Comparison of ENCODE assay signal across 8 cellular contexts in genomic region chr18:2655153-2655953, GRCh38. TPM values are rescaled to one million over a fixed set of nuclear protein-coding genes. Genes with fewer than 3 reads are reported as not detected.
DNase-seq lines count a peak whose midpoint lies in the region; ATAC-seq and TF ChIP-seq lines count a peak whose summit lies in the region.

TSS of gene SMCHD1 (plus strand) at chr18:2655726. CDS start at chr18:2656076, 350 bp downstream.

- CTCF ChIA-PET in RWPE1 (lab: Yijun Ruan, JAX) = interaction anchor here (0.7 to 1.8 kb wide), 5 partner anchors 62 to 1967 kb away, joined by 3 to 5 read pairs (median 4); no protein-coding TSS in a partner anchor

- peak within 1 kb of the TSS; percentile 93 for H3K4me3 Mint-ChIP-seq in activated T-helper 17 cell treated with anti-CD3 and anti-CD28 coated beads, Interleukin-2, amount 50 U/mL, for 72 hours
- H3K4me3 Mint-ChIP-seq in naive thymus-derived CD8-positive, alpha-beta T cell = peak within 1 kb of the TSS; percentile 92 to 99 (median 96)

- H3K27me3 Mint-ChIP-seq in activated T-helper 17 cell treated with anti-CD3 and anti-CD28 coated beads, Interleukin-2, amount 50 U/mL, for 72 hours = no peaks in the 10 kb centered on the region
- no peaks in the 10 kb centered on the region for H3K27me3 Mint-ChIP-seq in naive thymus-derived CD8-positive, alpha-beta T cell

- H3K79me2 ChIP-seq in Karpas-422 (ENCODE audit: low read length) (peaks cover 47% of the 10 kb centered on the region), fibroblast of lung (ENCODE audit: control insufficient read depth, insufficient read depth, low read length) (peaks cover 43% of the 10 kb centered on the region)

- peaks cover 41% of the 10 kb centered on the region for H3K36me3 Mint-ChIP-seq in activated T-helper 17 cell treated with anti-CD3 and anti-CD28 coated beads, Interleukin-2, amount 50 U/mL, for 72 hours (ENCODE audit: low read depth)
- H3K36me3 Mint-ChIP-seq in naive thymus-derived CD8-positive, alpha-beta T cell = peaks cover 3 to 9% (median 6%) of the 10 kb centered on the region in 3 donors

- peaks cover 28% of the 10 kb centered on the region for H4K20me1 ChIP-seq in Karpas-422 (ENCODE audit: insufficient read depth, low read depth, low read length)
- no peaks in the 10 kb centered on the region for H4K20me1 ChIP-seq in fibroblast of lung (ENCODE audit: control insufficient read depth, extremely low read depth, insufficient read depth, low read length)

- H3K9me2 ChIP-seq in Karpas-422 (replicated peaks; ENCODE audit: insufficient read depth, low read length) = no peaks in the 10 kb centered on the region

- no peak for TF ChIP-seq CTCF in RWPE1 (conservative IDR thresholded peaks at IDR 0.05; ENCODE audit: low read depth)
- TF ChIP-seq CTCF in fibroblast of lung (conservative IDR thresholded peaks at IDR 0.05 in 1 of 2, IDR thresholded peaks at IDR 0.05 in 1 of 2; ENCODE audit: low read depth in 1 of 2, low read length in 2 of 2) = no peak

- POLR2A ChIA-PET in RWPE1 (lab: Yijun Ruan, JAX; ENCODE audit: low non-redundant PET) = interaction anchor here (0.6 to 1.4 kb wide), 4 partner anchors 18 to 89 kb away, joined by 3 to 4 read pairs (median 4); partner anchors contain the start of genes METTL4 and NDC80
- POLR2A ChIA-PET in naive thymus-derived CD8-positive, alpha-beta T cell (lab: Charles Lee) = interaction anchor here (0.6 to 12.0 kb wide), 40 partner anchors 11 to 1825 kb away, joined by 3 to 511 read pairs (median 6); partner anchors contain the start of genes METTL4, MYL12A and NDC80

- peaks cover 31% of the 10 kb centered on the region for H3K4me1 ChIP-seq in Karpas-422 (ENCODE audit: low read length)
- H3K4me1 ChIP-seq in fibroblast of lung (ENCODE audit: control insufficient read depth, extremely low read depth, insufficient read depth, low read length) = peaks cover 4% of the 10 kb centered on the region

- H2AFZ ChIP-seq in Karpas-422 (ENCODE audit: low read length) = peak within 1 kb of the TSS; percentile 77
- H2AFZ ChIP-seq in fibroblast of lung (ENCODE audit: low read length) = peak within 1 kb of the TSS; percentile 84

- H3K27me3 ChIP-seq in Karpas-422 (ENCODE audit: low read length) = no peaks in the 10 kb centered on the region
- H3K27me3 ChIP-seq in fibroblast of lung (ENCODE audit: control insufficient read depth, insufficient read depth, low read length) = no peaks in the 10 kb centered on the region

- H3K27ac ChIP-seq in Karpas-422 (ENCODE audit: low read length) (peak within 1 kb of the TSS; percentile 80), RWPE1 (peak within 1 kb of the TSS; percentile 97), fibroblast of lung (ENCODE audit: insufficient read depth, low read length) (peak within 1 kb of the TSS; percentile 93)

- H3K4me3 ChIP-seq in Karpas-422 (ENCODE audit: low read length) (peak within 1 kb of the TSS; percentile 92), fibroblast of lung (replicated peaks in 1 of 4; ENCODE audit: control extremely low read depth in 1 of 4, insufficient read depth in 1 of 4, low read depth in 3 of 4, low read length in 4 of 4) (peak within 1 kb of the TSS; percentile 80 to 86 (median 84))

- H3K4me1 Mint-ChIP-seq in activated T-helper 17 cell treated with anti-CD3 and anti-CD28 coated beads, Interleukin-2, amount 50 U/mL, for 72 hours = peaks cover 17% of the 10 kb centered on the region
- H3K4me1 Mint-ChIP-seq in naive thymus-derived CD8-positive, alpha-beta T cell = peaks cover 8 to 62% (median 42%) of the 10 kb centered on the region in 4 donors

- peak within 1 kb of the TSS; percentile 98 for H3K27ac Mint-ChIP-seq in activated T-helper 17 cell treated with anti-CD3 and anti-CD28 coated beads, Interleukin-2, amount 50 U/mL, for 72 hours
- H3K27ac Mint-ChIP-seq in naive thymus-derived CD8-positive, alpha-beta T cell = peak within 1 kb of the TSS; percentile 90 to 99 (median 98)

- peak; percentile 76 for ATAC-seq in GM21825 (IDR thresholded peaks at IDR 0.05; ENCODE audit: unreplicated experiment)
- ATAC-seq in activated T-helper 17 cell treated with anti-CD3 and anti-CD28 coated beads, Interleukin-2, amount 50 U/mL, for 72 hours (replicated peaks) = peak; percentile 81
- ATAC-seq in naive thymus-derived CD8-positive, alpha-beta T cell = peak; percentile 69 to 71

- H3K9me3 ChIP-seq in Karpas-422 (ENCODE audit: low read length) = no peaks in the 10 kb centered on the region
- no peaks in the 10 kb centered on the region for H3K9me3 ChIP-seq in fibroblast of lung (ENCODE audit: control insufficient read depth, insufficient read depth, low read depth, low read length)

- DNase-seq in Daoy (ENCODE audit: low read depth) = peak; percentile 79
- peak; percentile 92 for DNase-seq in Karpas-422
- peak; percentile 81 for DNase-seq in RWPE1 (ENCODE audit: low spot score)
- peak; percentile 76 to 78 for DNase-seq in fibroblast of lung (ENCODE audit: low read depth in 2 of 2)
- DNase-seq in naive thymus-derived CD8-positive, alpha-beta T cell = peak; percentile 83 to 95 (median 89)
- peak; percentile 80 to 95 (median 88) for DNase-seq in stimulated activated naive CD4-positive, alpha-beta T cell (lab: John Stamatoyannopoulos, UW)

- peak within 1 kb of the TSS; percentile 67 for H3K4me2 ChIP-seq in Karpas-422 (ENCODE audit: low read depth, low read length, poor library complexity, severe bottlenecking)
- H3K4me2 ChIP-seq in fibroblast of lung (ENCODE audit: extremely low read depth, insufficient read depth, low read length) = peak within 1 kb of the TSS; percentile 54

- no peaks in the 10 kb centered on the region for H3K9me3 Mint-ChIP-seq in activated T-helper 17 cell treated with anti-CD3 and anti-CD28 coated beads, Interleukin-2, amount 50 U/mL, for 72 hours
- H3K9me3 Mint-ChIP-seq in naive thymus-derived CD8-positive, alpha-beta T cell = no peaks in the 10 kb centered on the region

- H3K36me3 ChIP-seq in Karpas-422 (ENCODE audit: insufficient read depth, low read length) = peaks cover 13% of the 10 kb centered on the region
- H3K36me3 ChIP-seq in fibroblast of lung (ENCODE audit: control insufficient read depth, insufficient read depth, low read length) = no peaks in the 10 kb centered on the region

- H3K9ac ChIP-seq in Karpas-422 (ENCODE audit: low read length) = peak within 1 kb of the TSS; percentile 95
- H3K9ac ChIP-seq in fibroblast of lung (ENCODE audit: insufficient read depth, low read length) = peak within 1 kb of the TSS; percentile 94

RNA-seq across cellular contexts. Expression of gene SMCHD1, which starts in this region (rescaled TPM):
- total RNA-seq in Daoy (2014; rRNA removed; shearing (Covaris generic)) = 27.4 and 37.8 TPM in 2 replicates
- 102 and 180 TPM in 2 replicates for total RNA-seq in Karpas-422 (2014; rRNA removed; shearing (Covaris generic); ENCODE audit: low replicate concordance)
- 100 to 1,000 TPM in 1 of 2 donors, 10 to 100 TPM in 1; 99.5 to 106 TPM for total RNA-seq in activated T-helper 17 cell treated with anti-CD3 and anti-CD28 coated beads, Interleukin-2, amount 50 U/mL, for 72 hours
- total RNA-seq in fibroblast of lung = 96.1 and 96.6 TPM in 2 replicates
- polyA plus RNA-seq in fibroblast of lung = 19.6 and 30.3 TPM in 2 replicates
- polyA plus RNA-seq in fibroblast of lung (2012) = 16.0 and 22.5 TPM in 2 replicates
- polyA minus RNA-seq in fibroblast of lung (ENCODE audit: low replicate concordance) = 7.1 and 12.6 TPM in 2 replicates
- total RNA-seq in naive thymus-derived CD8-positive, alpha-beta T cell = 100 to 1,000 TPM; 208 to 215 TPM
- polyA plus RNA-seq in naive thymus-derived CD8-positive, alpha-beta T cell = 10 to 100 TPM; 27.7 to 33.7 (median 29.4) TPM

Comparison
In these comparisons a context has a peak if more than half of its experiments do, and no peak if none do; other contexts are left out.
1. Peak in every context shown above with its lines: DNase-seq, ATAC-seq, H3K4me3 ChIP-seq and H3K27ac ChIP-seq.